ENCODE assay signal across 10 cellular contexts in genomic region chr10:37860494-37861190, GRCh38. TPM values are rescaled to one million over a fixed set of nuclear protein-coding genes. Genes with fewer than 3 reads are reported as not detected.
A peak's percentile ranks its signal among the peaks of the same experiment; 100 is the strongest.
DNase-seq lines count a peak whose midpoint lies in the region; ATAC-seq, FAIRE-seq and TF ChIP-seq lines count a peak whose summit lies in the region.
"Had no signal": no experiment of that assay in that cellular context is flagged by ENCODE, and none has a peak within 500 bp of the region (broad histone marks: within the 10 kb centered on the region; RNA-seq: fewer than 3 reads in every experiment).

No MANE protein-coding gene starts in this region.

- H3K4me3 ChIP-seq in astrocyte (ENCODE audit: insufficient read depth, low read depth, low read length) (no peak overlapping the region), muscle layer of colon (ENCODE audit: low read depth in 1 of 2, low read length in 2 of 2) (no peak overlapping the region), tibial nerve (no peak overlapping the region)

- TF ChIP-seq EP300 in tibial nerve (IDR thresholded peaks at IDR 0.05), result no peak

- H3K9me3 ChIP-seq in CD4-positive, alpha-beta T cell (ENCODE audit: control insufficient read depth, low read length), result no peaks in the 10 kb centered on the region
- H3K9me3 ChIP-seq in astrocyte (ENCODE audit: insufficient read depth, low read depth, low read length) (no peaks in the 10 kb centered on the region), muscle layer of colon (ENCODE audit: low read length) (no peaks in the 10 kb centered on the region), tibial nerve (no peaks in the 10 kb centered on the region)

- H3K4me3 Mint-ChIP-seq in CD4-positive, alpha-beta T cell, result no peak overlapping the region
- no peak overlapping the region for H3K4me3 Mint-ChIP-seq in astrocyte (ENCODE audit: unreplicated experiment)

- H3K4me1 ChIP-seq in astrocyte (ENCODE audit: insufficient read depth, low read length) (peaks cover 4% of the 10 kb centered on the region), muscle layer of colon (ENCODE audit: insufficient read depth, low read length) (peaks cover 31% of the 10 kb centered on the region), tibial nerve (peaks cover 0 to 20% (median 7%) of the 10 kb centered on the region in 4 donors)

- H3K4me2 ChIP-seq in astrocyte (ENCODE audit: low read length), result no peak overlapping the region

- peaks cover 12% of the 10 kb centered on the region for H3K79me2 ChIP-seq in astrocyte (ENCODE audit: insufficient read depth, low read length)

- no peak for TF ChIP-seq CTCF in CD4-positive, alpha-beta T cell (IDR thresholded peaks at IDR 0.05)
- TF ChIP-seq CTCF in astrocyte (IDR thresholded peaks at IDR 0.05; ENCODE audit: insufficient read depth, low read depth, low read length) (no peak), tibial nerve (IDR thresholded peaks at IDR 0.05) (no peak)

- H3K27ac ChIP-seq in CD4-positive, alpha-beta T cell (ENCODE audit: low read depth, low read length), result no peak overlapping the region
- no peak overlapping the region for H3K27ac ChIP-seq in astrocyte (ENCODE audit: low read depth, low read length)
- peak overlapping the region; percentile 22 for H3K27ac ChIP-seq in muscle layer of colon (ENCODE audit: low read depth, low read length)
- peak overlapping the region in 1 of 4 donors; percentile 33 for H3K27ac ChIP-seq in tibial nerve

- ATAC-seq in CD4-positive, alpha-beta T cell (ENCODE audit: poor library complexity), result no peak
- ATAC-seq in HG02884 (IDR thresholded peaks at IDR 0.05; ENCODE audit: unreplicated experiment) (peak; percentile 18), GM21717 (IDR thresholded peaks at IDR 0.05; ENCODE audit: unreplicated experiment) (no peak), HG02938 (IDR thresholded peaks at IDR 0.05; ENCODE audit: unreplicated experiment) (no peak)

- no peaks in the 10 kb centered on the region for H3K27me3 Mint-ChIP-seq in CD4-positive, alpha-beta T cell
- H3K27me3 Mint-ChIP-seq in astrocyte (ENCODE audit: low read depth, unreplicated experiment), result no peaks in the 10 kb centered on the region

- H3K4me1 Mint-ChIP-seq in CD4-positive, alpha-beta T cell (ENCODE audit: low read depth), result peaks cover 26% of the 10 kb centered on the region
- H3K4me1 Mint-ChIP-seq in astrocyte (ENCODE audit: low read depth, unreplicated experiment), result no peaks in the 10 kb centered on the region

- POLR2A ChIA-PET in CD4-positive, alpha-beta T cell (lab: Charles Lee), result no interaction called here

- TF ChIP-seq POLR2A in tibial nerve (IDR thresholded peaks at IDR 0.05), result no peak

- no peak for FAIRE-seq in astrocyte (lab: Jason Lieb, UNC)
- FAIRE-seq: HTR-8/SVneo had no signal

- H3K9ac ChIP-seq in astrocyte (ENCODE audit: low read length) (no peak overlapping the region), muscle layer of colon (ENCODE audit: low read length) (no peak overlapping the region)

- DNase-seq in CD4-positive, alpha-beta T cell, result no peak
- peak; percentile 53 for DNase-seq in astrocyte (ENCODE audit: low read depth)
- no peak for DNase-seq in tibial nerve (ENCODE audit: low spot score in 2 of 2)
- no peak for DNase-seq in NCI-H2107 (lab: John Stamatoyannopoulos, UW)
- DNase-seq: activated CD8-positive, alpha-beta memory T cell treated with anti-CD3 and anti-CD28 coated beads for 24 hours had no signal

- WGBS in tibial nerve, 2 donors, result 60 to 78% methylated on average over 2 of the region's 2 CpGs

- H2AFZ ChIP-seq in astrocyte (ENCODE audit: low read depth, low read length), result no peak overlapping the region

- intact Hi-C loops in CD4-positive, alpha-beta T cell (cut with DNase I, micrococcal nuclease), result no loop called here

- no peaks in the 10 kb centered on the region for H3K9me3 Mint-ChIP-seq in CD4-positive, alpha-beta T cell
- H3K9me3 Mint-ChIP-seq in astrocyte (ENCODE audit: unreplicated experiment), result peaks cover 6% of the 10 kb centered on the region

- H3K36me3 ChIP-seq in astrocyte (ENCODE audit: insufficient read depth, low read length), result no peaks in the 10 kb centered on the region
- H3K36me3 ChIP-seq in muscle layer of colon (ENCODE audit: insufficient read depth, low read length), result no peaks in the 10 kb centered on the region
- H3K36me3 ChIP-seq in tibial nerve, result no peaks in the 10 kb centered on the region

- H4K20me1 ChIP-seq in astrocyte (ENCODE audit: insufficient read depth, low read length), result no peaks in the 10 kb centered on the region

- H3K27me3 ChIP-seq in CD4-positive, alpha-beta T cell (ENCODE audit: control insufficient read depth, insufficient read depth, low read length), result no peaks in the 10 kb centered on the region
- no peaks in the 10 kb centered on the region for H3K27me3 ChIP-seq in astrocyte (ENCODE audit: insufficient read depth, low read length)
- no peaks in the 10 kb centered on the region for H3K27me3 ChIP-seq in muscle layer of colon (ENCODE audit: control insufficient read depth in 1 of 2, insufficient read depth in 2 of 2, low read length in 2 of 2)
- H3K27me3 ChIP-seq in tibial nerve, result no peaks in the 10 kb centered on the region

- CTCF ChIA-PET in CD4-positive, alpha-beta T cell (lab: Charles Lee), result no interaction called here

- H3K27ac Mint-ChIP-seq in CD4-positive, alpha-beta T cell, result peak overlapping the region; percentile 28
- H3K27ac Mint-ChIP-seq in astrocyte (ENCODE audit: unreplicated experiment), result no peak overlapping the region

- peaks cover 13% of the 10 kb centered on the region for H3K36me3 Mint-ChIP-seq in CD4-positive, alpha-beta T cell (ENCODE audit: low read depth)
- no peaks in the 10 kb centered on the region for H3K36me3 Mint-ChIP-seq in astrocyte (ENCODE audit: low read depth, unreplicated experiment)

RNA-seq across cellular contexts. Expression of gene ZNF248, which starts 3.2 kb away (rescaled TPM):
- total RNA-seq in CD4-positive, alpha-beta T cell, result 1 to 10 TPM; 3.2 to 3.4 TPM
- total RNA-seq in astrocyte, result 0.75 and 0.89 TPM in 2 replicates
- total RNA-seq in tibial nerve, result 10 to 100 TPM; 11.8 to 24.0 (median 16.1) TPM
